In genomic region chr19:53101518-53101917, GRCh38 we compare ENCODE assay signal across 9 cellular contexts. TPM values are rescaled to one million over a fixed set of nuclear protein-coding genes. Genes with fewer than 3 reads are reported as not detected.
A peak's percentile ranks its signal among the peaks of the same experiment; 100 is the strongest.
DNase-seq lines count a peak whose midpoint lies in the region; ATAC-seq and TF ChIP-seq lines count a peak whose summit lies in the region.
"Had no signal": no experiment of that assay in that cellular context is flagged by ENCODE, and none has a peak within 500 bp of the region (broad histone marks: within the 10 kb centered on the region; RNA-seq: fewer than 3 reads in every experiment).

No MANE protein-coding gene starts in this region.

- H3K27ac ChIP-seq in brain microvascular endothelial cell (peak overlapping the region; percentile 92), caudate nucleus (ENCODE audit: low read depth, low read length) (no peak overlapping the region)

- peak overlapping the region; percentile 96 for H3K4me3 Mint-ChIP-seq in neural crest cell

- no peaks in the 10 kb centered on the region for H3K27me3 ChIP-seq in brain microvascular endothelial cell (replicated peaks)
- H3K27me3 ChIP-seq: stomach had no signal

- H3K27ac Mint-ChIP-seq in neural crest cell (ENCODE audit: unreplicated experiment): no peak overlapping the region

- TF ChIP-seq CTCF in LNCaP clone FGC (IDR thresholded peaks at IDR 0.05; ENCODE audit: control insufficient read depth, extremely low read depth, insufficient read depth) (no peak), brain microvascular endothelial cell (IDR thresholded peaks at IDR 0.05; ENCODE audit: low read depth, low read length, missing control alignments) (no peak), neural crest cell (conservative IDR thresholded peaks at IDR 0.05) (no peak)

- H3K9me3 Mint-ChIP-seq in neural crest cell: no peaks in the 10 kb centered on the region

- H3K36me3 ChIP-seq in brain microvascular endothelial cell (replicated peaks): peaks cover 18% of the 10 kb centered on the region

- no peaks in the 10 kb centered on the region for H3K27me3 Mint-ChIP-seq in neural crest cell (ENCODE audit: low read depth)

- no peak for ATAC-seq in GM18517 (IDR thresholded peaks at IDR 0.05; ENCODE audit: unreplicated experiment)
- ATAC-seq: left lobe of liver had no signal

- peaks cover 9% of the 10 kb centered on the region for H3K36me3 Mint-ChIP-seq in neural crest cell (ENCODE audit: low read depth)

- H3K4me3 ChIP-seq in LNCaP clone FGC (ENCODE audit: low read depth, low read length): peak overlapping the region; percentile 97
- H3K4me3 ChIP-seq in brain microvascular endothelial cell (ENCODE audit: low read depth, low read length): peak overlapping the region; percentile 93

- H3K4me1 Mint-ChIP-seq in neural crest cell: peaks cover 24% of the 10 kb centered on the region

- DNase-seq in Daoy (ENCODE audit: low read depth) (peak; percentile 20), LNCaP clone FGC (ENCODE audit: low read depth) (no peak), brain microvascular endothelial cell (peak; percentile 10), neural crest cell (ENCODE audit: low read depth, low spot score) (no peak), NCI-H446 treated with DMSO at 0.1 percent for 48 hours (lab: John Stamatoyannopoulos, UW) (no peak), caudate nucleus (lab: John Stamatoyannopoulos, UW) (no peak)
- DNase-seq: stomach had no signal

- in situ Hi-C loops in brain microvascular endothelial cell (cut with HindIII; ENCODE audit: low pct_ligation_motif_present, low sequenced_read_pairs): no loop called here

RNA-seq across cellular contexts. Expression of gene ZNF160, which starts 1.7 kb away (rescaled TPM):
- total RNA-seq in Daoy (2014; rRNA removed; shearing (Covaris generic)): 7.6 and 12.9 TPM in 2 replicates
- 22.7 and 23.8 TPM in 2 replicates for total RNA-seq in neural crest cell

RNA-seq across cellular contexts. Expression of gene ZNF415, which starts 31.2 kb away (rescaled TPM):
- total RNA-seq in Daoy (2014; rRNA removed; shearing (Covaris generic)): 8.7 and 11.5 TPM in 2 replicates
- 12.6 and 13.6 TPM in 2 replicates for total RNA-seq in neural crest cell

RNA-seq across cellular contexts. Expression of gene ERVV-2, which starts 57.0 kb away (rescaled TPM):
- total RNA-seq in Daoy (2014; rRNA removed; shearing (Covaris generic)): not detected in 2 replicates
- total RNA-seq in neural crest cell: not detected in 2 replicates
- total RNA-seq: left lobe of liver, stomach had no signal

RNA-seq across cellular contexts. Expression of gene ZNF347, which starts 57.3 kb away (rescaled TPM):
- 7.1 and 10.5 TPM in 2 replicates for total RNA-seq in Daoy (2014; rRNA removed; shearing (Covaris generic))
- total RNA-seq in neural crest cell: 14.5 and 15.8 TPM in 2 replicates

Comparison
In these comparisons a context has a peak if more than half of its experiments do, and no peak if none do; other contexts are left out.
1. DNase-seq: peak in Daoy (single experiment) and brain microvascular endothelial cell (single experiment); none in LNCaP clone FGC (single experiment), neural crest cell (single experiment), NCI-H446 treated with DMSO at 0.1 percent for 48 hours (single experiment) and caudate nucleus (0 of 61).